In the genomic region with DNA sequence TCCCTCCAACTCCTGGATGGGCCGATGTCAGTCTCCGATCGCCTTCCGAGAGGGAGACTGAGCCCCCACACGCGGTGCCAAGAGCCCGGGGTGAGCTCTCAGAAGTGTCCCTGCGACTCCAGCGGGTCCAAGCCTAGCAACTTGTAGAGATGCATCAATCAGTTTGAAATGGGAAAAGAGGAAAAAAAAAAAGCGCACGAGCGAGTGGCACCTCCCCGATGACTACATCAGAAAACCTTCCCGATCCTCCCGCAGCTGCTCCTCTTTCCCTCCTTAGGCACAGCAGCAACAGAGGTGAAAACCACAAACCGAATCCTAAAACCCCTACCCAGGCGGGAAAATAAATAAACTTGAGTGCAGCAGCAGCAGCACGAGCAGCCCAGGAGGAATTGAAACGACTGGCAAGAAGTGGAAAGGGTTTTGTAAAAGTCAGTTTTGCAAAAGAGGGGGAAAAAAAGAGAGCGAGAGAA, we compare ENCODE assay signal across 1 cellular context.
TF ChIP-seq lines count a peak whose summit lies in the region.

No MANE protein-coding gene starts in this region.

TF ChIP-seq in K562, 482 proteins besides CTCF, POLR2A, EP300 and RAD21 (continued from another document):
- TF ChIP-seq, protein P1, sequence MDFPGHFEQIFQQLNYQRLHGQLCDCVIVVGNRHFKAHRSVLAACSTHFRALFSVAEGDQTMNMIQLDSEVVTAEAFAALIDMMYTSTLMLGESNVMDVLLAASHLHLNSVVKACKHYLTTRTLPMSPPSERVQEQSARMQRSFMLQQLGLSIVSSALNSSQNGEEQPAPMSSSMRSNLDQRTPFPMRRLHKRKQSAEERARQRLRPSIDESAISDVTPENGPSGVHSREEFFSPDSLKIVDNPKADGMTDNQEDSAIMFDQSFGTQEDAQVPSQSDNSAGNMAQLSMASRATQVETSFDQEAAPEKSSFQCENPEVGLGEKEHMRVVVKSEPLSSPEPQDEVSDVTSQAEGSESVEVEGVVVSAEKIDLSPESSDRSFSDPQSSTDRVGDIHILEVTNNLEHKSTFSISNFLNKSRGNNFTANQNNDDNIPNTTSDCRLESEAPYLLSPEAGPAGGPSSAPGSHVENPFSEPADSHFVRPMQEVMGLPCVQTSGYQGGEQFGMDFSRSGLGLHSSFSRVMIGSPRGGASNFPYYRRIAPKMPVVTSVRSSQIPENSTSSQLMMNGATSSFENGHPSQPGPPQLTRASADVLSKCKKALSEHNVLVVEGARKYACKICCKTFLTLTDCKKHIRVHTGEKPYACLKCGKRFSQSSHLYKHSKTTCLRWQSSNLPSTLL (IDR thresholded peaks at IDR 0.05): no peak
- TF ChIP-seq FUS (optimal IDR thresholded peaks at IDR 0.05; ENCODE audit: low read depth, low read length): no peak
- TF ChIP-seq MCM2 (IDR thresholded peaks at IDR 0.05; ENCODE audit: low read depth): no peak
- no peak for TF ChIP-seq CBFB (CRISPR knock-in tag; IDR thresholded peaks at IDR 0.05)
- no peak for TF ChIP-seq ZNF584 (CRISPR knock-in tag; IDR thresholded peaks at IDR 0.05; ENCODE audit: low read depth)
- TF ChIP-seq KAT8 (IDR thresholded peaks at IDR 0.05; ENCODE audit: low read depth): no peak
- TF ChIP-seq SIRT6 (IDR thresholded peaks at IDR 0.05; ENCODE audit: low read depth, low read length): no peak
- no peak for TF ChIP-seq RFX5 (IDR thresholded peaks at IDR 0.05; ENCODE audit: low read depth, low read length)
- no peak for TF ChIP-seq ZNF76 (CRISPR knock-in tag; IDR thresholded peaks at IDR 0.05; ENCODE audit: borderline replicate concordance)
- no peak for TF ChIP-seq CHCHD3 (CRISPR knock-in tag; IDR thresholded peaks at IDR 0.05)
TF ChIP-seq in K562: peak in this region for 0.
